ENCODE assay signal across 11 cellular contexts in genomic region chr6:162123797-162124196, GRCh38.
A peak's percentile ranks its signal among the peaks of the same experiment; 100 is the strongest.
DNase-seq lines count a peak whose midpoint lies in the region; ATAC-seq and TF ChIP-seq lines count a peak whose summit lies in the region.
"Had no signal": no experiment of that assay in that cellular context is flagged by ENCODE, and none has a peak within 500 bp of the region (broad histone marks: within the 10 kb centered on the region; RNA-seq: fewer than 3 reads in every experiment).

No MANE protein-coding gene starts in this region.

- no peak for TF ChIP-seq RAD21 in neural cell (conservative IDR thresholded peaks at IDR 0.05)

- ATAC-seq in HG03565 (IDR thresholded peaks at IDR 0.05; ENCODE audit: unreplicated experiment), result no peak

- no peaks in the 10 kb centered on the region for H3K4me1 ChIP-seq in endodermal cell (ENCODE audit: control insufficient read depth, insufficient read depth, low read length)

- H3K36me3 Mint-ChIP-seq in endodermal cell (ENCODE audit: low read depth), result no peaks in the 10 kb centered on the region

- H2AFZ ChIP-seq in neural cell (ENCODE audit: low read depth, low read length), result no peak overlapping the region

- no peaks in the 10 kb centered on the region for H3F3A ChIP-seq in neural cell (ENCODE audit: insufficient read depth, low read length, poor library complexity, severe bottlenecking)

- TF ChIP-seq CTCF in endodermal cell (conservative IDR thresholded peaks at IDR 0.05) (peak; percentile 80), neural cell (IDR thresholded peaks at IDR 0.05; ENCODE audit: poor library complexity, severe bottlenecking) (peak; percentile 38)

- DNase-seq in DMS53 (lab: John Stamatoyannopoulos, UW), result peak; percentile 51
- no peak for DNase-seq in DMS53 treated with DMSO at 0.1 percent for 48 hours (lab: John Stamatoyannopoulos, UW; ENCODE audit: unreplicated experiment)
- DNase-seq in NCI-H1105 treated with DMSO at 0.1 percent for 48 hours (lab: John Stamatoyannopoulos, UW), result peak; percentile 43
- peak; percentile 52 for DNase-seq in endodermal cell
- DNase-seq in NCI-H2029 (lab: John Stamatoyannopoulos, UW), result no peak
- DNase-seq in activated naive CD4-positive, alpha-beta T cell (lab: John Stamatoyannopoulos, UW), result no peak
- DNase-seq: activated T-cell treated with anti-CD3 and anti-CD28 coated beads, Interleukin-2, amount 50 U/mL, for 1 hour; NCI-H187 had no signal

- no peak overlapping the region for H3K4me2 ChIP-seq in neural cell (ENCODE audit: low read length)

- H3K9ac ChIP-seq in endodermal cell (ENCODE audit: extremely low read depth, low read length, poor library complexity, severe bottlenecking) (no peak overlapping the region), neural cell (ENCODE audit: low read length) (no peak overlapping the region)

- no peak overlapping the region for H3K27ac ChIP-seq in endodermal cell (ENCODE audit: low read depth, low read length)
- H3K27ac ChIP-seq in neural cell (ENCODE audit: low read length), result no peak overlapping the region

- peaks cover 3% of the 10 kb centered on the region for H3K4me1 Mint-ChIP-seq in endodermal cell

- H3K79me2 ChIP-seq in neural cell (replicated peaks; ENCODE audit: insufficient read depth, low read length), result no peaks in the 10 kb centered on the region

- H3K27me3 ChIP-seq in endodermal cell (ENCODE audit: control insufficient read depth, insufficient read depth, low read length, poor library complexity, severe bottlenecking) (no peaks in the 10 kb centered on the region), neural cell (ENCODE audit: insufficient read depth, low read depth, low read length) (no peaks in the 10 kb centered on the region)

- no peak overlapping the region for H3K4me3 Mint-ChIP-seq in endodermal cell
- H3K4me3 Mint-ChIP-seq: T-helper 2 cell treated with Interferon-gamma antibody and Interleukin-4, amounts not matched to agents 5 μg/mL and 100 μg/mL, for 36 hours had no signal

- no peak overlapping the region for H3K27ac Mint-ChIP-seq in endodermal cell
- H3K27ac Mint-ChIP-seq: T-helper 2 cell treated with Interferon-gamma antibody and Interleukin-4, amounts not matched to agents 5 μg/mL and 100 μg/mL, for 36 hours had no signal

- H3K4me3 ChIP-seq in endodermal cell (ENCODE audit: low read length), result no peak overlapping the region
- H3K4me3 ChIP-seq in neural cell (ENCODE audit: low read length), result no peak overlapping the region

- H3K9me3 ChIP-seq in endodermal cell (ENCODE audit: control insufficient read depth, low read length), result no peaks in the 10 kb centered on the region
- H3K9me3 ChIP-seq in neural cell (ENCODE audit: low read length), result no peaks in the 10 kb centered on the region

- no peaks in the 10 kb centered on the region for H3K27me3 Mint-ChIP-seq in endodermal cell (ENCODE audit: insufficient read depth)

- WGBS in endodermal cell (ENCODE audit: insufficient coverage in 1 of 2, insufficient read length in 1 of 2), 2 experiments, result 50 to 52% methylated on average over 2 to 3 of the region's 3 CpGs

- TF ChIP-seq EP300 in neural cell (conservative IDR thresholded peaks at IDR 0.05; ENCODE audit: poor library complexity, severe bottlenecking), result no peak

- H3K9me2 ChIP-seq in neural cell (ENCODE audit: insufficient read depth, low read length), result no peaks in the 10 kb centered on the region

- H3K36me3 ChIP-seq in endodermal cell (ENCODE audit: control insufficient read depth, insufficient read depth, low read length) (no peaks in the 10 kb centered on the region), neural cell (ENCODE audit: insufficient read depth, low read length) (no peaks in the 10 kb centered on the region)

- H3K9me3 Mint-ChIP-seq in endodermal cell, result no peaks in the 10 kb centered on the region
- H3K9me3 Mint-ChIP-seq: T-helper 2 cell treated with Interferon-gamma antibody and Interleukin-4, amounts not matched to agents 5 μg/mL and 100 μg/mL, for 36 hours had no signal

- no peaks in the 10 kb centered on the region for H4K20me1 ChIP-seq in neural cell (ENCODE audit: insufficient read depth)

TF ChIP-seq in neural cell, 6 proteins besides CTCF, POLR2A, EP300 and RAD21:
- no peak for TF ChIP-seq EZH2 (IDR thresholded peaks at IDR 0.05; ENCODE audit: borderline replicate concordance, insufficient read depth, low read length, poor library complexity, severe bottlenecking)
- no peak for TF ChIP-seq REST (IDR thresholded peaks at IDR 0.05; ENCODE audit: borderline replicate concordance)
- no peak for TF ChIP-seq TAF1 (IDR thresholded peaks at IDR 0.05; ENCODE audit: low read depth)
- TF ChIP-seq SMC3 (conservative IDR thresholded peaks at IDR 0.05; ENCODE audit: poor library complexity), result peak; percentile 31
- TF ChIP-seq MXI1 (conservative IDR thresholded peaks at IDR 0.05; ENCODE audit: poor library complexity, severe bottlenecking), result no peak
TF ChIP-seq in neural cell: peak in this region for 1.

Comparison
In these comparisons a context has a peak if more than half of its experiments do, and no peak if none do; other contexts are left out.
1. DNase-seq: peak in DMS53 (single experiment), NCI-H1105 treated with DMSO at 0.1 percent for 48 hours (single experiment) and endodermal cell (single experiment); none in DMS53 treated with DMSO at 0.1 percent for 48 hours (single experiment), NCI-H2029 (single experiment) and activated naive CD4-positive, alpha-beta T cell (0 of 4).